In the genomic region with DNA sequence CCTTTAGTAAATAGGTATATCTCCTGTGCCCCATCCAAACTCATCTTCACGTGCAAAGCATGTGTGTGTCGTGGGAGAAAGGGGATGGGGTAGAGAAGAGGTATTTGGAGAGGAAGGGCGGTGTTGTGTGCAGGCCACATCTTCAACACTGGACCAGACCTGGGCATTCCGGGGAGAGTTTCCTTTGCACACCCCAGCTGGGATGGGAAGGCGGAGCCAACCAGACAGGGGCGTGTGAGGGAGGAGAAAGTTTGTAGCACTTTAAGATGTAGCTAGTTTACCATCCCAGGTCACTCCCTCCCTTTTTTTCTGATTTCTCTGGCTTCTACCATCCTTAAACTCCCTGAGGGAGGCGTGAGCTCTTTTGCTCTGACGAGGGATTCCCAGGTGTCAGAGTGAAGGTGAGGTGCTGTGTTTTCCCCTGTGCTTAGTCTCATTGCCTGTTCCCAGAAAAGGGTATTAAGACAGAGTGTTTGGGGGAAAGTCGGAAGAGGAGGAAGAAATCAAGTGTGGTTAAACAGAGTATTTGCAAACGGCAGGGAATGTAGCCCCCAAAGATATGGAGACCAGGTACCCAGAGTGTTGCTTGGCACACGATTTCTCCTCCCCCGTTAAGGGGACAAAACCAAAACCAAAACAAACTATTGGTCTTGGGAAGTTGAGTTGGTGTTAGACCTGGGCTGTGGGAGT, we compare ENCODE assay signal across 9 cellular contexts. TPM values are rescaled to one million over a fixed set of nuclear protein-coding genes. Genes with fewer than 3 reads are reported as not detected.
DNase-seq lines count a peak whose midpoint lies in the region; ATAC-seq, FAIRE-seq and TF ChIP-seq lines count a peak whose summit lies in the region.
"Had no signal": no experiment of that assay in that cellular context is flagged by ENCODE, and none has a peak within 500 bp of the region (broad histone marks: within the 10 kb centered on the region; RNA-seq: fewer than 3 reads in every experiment).

No MANE protein-coding gene starts in this region.

- peaks cover 0 to 3% of the 10 kb centered on the region in 2 experiments for H4K20me1 ChIP-seq in H1 (replicated peaks in 1 of 2; ENCODE audit: control insufficient read depth in 1 of 2, insufficient read depth in 2 of 2, low read length in 2 of 2)

- H3K27ac ChIP-seq in HUES6 (ENCODE audit: low read depth, low read length) (no peak overlapping the region), H1 (ENCODE audit: low read depth, low read length) (no peak overlapping the region), ovary (peak overlapping the region; percentile 63 to 91)

- H3K4ac ChIP-seq in H1 (replicated peaks; ENCODE audit: insufficient read length, low read depth, low read length), result no peak overlapping the region

- H2AK5ac ChIP-seq in H1 (ENCODE audit: low read depth, low read length), result no peak overlapping the region

- H3K23me2 ChIP-seq in H1 (ENCODE audit: low read depth, low read length), result peaks cover 14% of the 10 kb centered on the region

- H3K14ac ChIP-seq in H1 (ENCODE audit: insufficient read length), result no peak overlapping the region

- no peak overlapping the region for H2BK15ac ChIP-seq in H1 (ENCODE audit: low read length)

- H3K36me3 ChIP-seq in HUES6 (ENCODE audit: control insufficient read depth, insufficient read depth, low read length), result no peaks in the 10 kb centered on the region
- H3K36me3 ChIP-seq in H1 (ENCODE audit: control insufficient read depth in 2 of 4, insufficient read depth in 4 of 4, low read length in 3 of 4), result no peaks in the 10 kb centered on the region
- no peaks in the 10 kb centered on the region for H3K36me3 ChIP-seq in ovary

- H2BK12ac ChIP-seq in H1 (ENCODE audit: low read depth, low read length), result peak overlapping the region; percentile 79; the same call in 1 of the 2 replicates

- no peak for TF ChIP-seq RAD21 in H1 (IDR thresholded peaks at IDR 0.05 in 1 of 2, conservative IDR thresholded peaks at IDR 0.05 in 1 of 2; ENCODE audit: low read depth in 2 of 2, low read length in 2 of 2)

- no peak overlapping the region for H2BK120ac ChIP-seq in H1 (replicated peaks; ENCODE audit: low read depth, low read length)

- peaks cover 20% of the 10 kb centered on the region for H3K27me3 ChIP-seq in HUES6 (ENCODE audit: control insufficient read depth, insufficient read depth, low read length)
- peaks cover 0 to 11% (median 8%) of the 10 kb centered on the region in 4 experiments; a peak in 5 of 7 replicates for H3K27me3 ChIP-seq in H1 (replicated peaks in 1 of 4; ENCODE audit: control insufficient read depth in 3 of 4, extremely low read depth in 1 of 4, insufficient read depth in 3 of 4, low read length in 3 of 4)
- H3K27me3 ChIP-seq in ovary, result no peaks in the 10 kb centered on the region

- H2BK20ac ChIP-seq in H1 (ENCODE audit: low read length), result no peak overlapping the region

- no peak overlapping the region for H3K4me3 Mint-ChIP-seq in activated naive CD4-positive, alpha-beta T cell treated with anti-CD3 and anti-CD28 coated beads, Interleukin-2, amount 10 ng/mL, durations not matched to agents 7 days and 5 days

- H4K91ac ChIP-seq in H1 (replicated peaks; ENCODE audit: insufficient read length, low read length), result no peak overlapping the region

- peaks cover 4% of the 10 kb centered on the region for H3K4me1 Mint-ChIP-seq in activated naive CD4-positive, alpha-beta T cell treated with anti-CD3 and anti-CD28 coated beads, Interleukin-2, amount 10 ng/mL, durations not matched to agents 7 days and 5 days

- TF ChIP-seq CTCF in H1 (IDR thresholded peaks at IDR 0.05; ENCODE audit: control extremely low read depth in 1 of 3, insufficient read depth in 1 of 3, low read depth in 1 of 3, low read length in 3 of 3) (no peak), ovary (IDR thresholded peaks at IDR 0.05) (no peak)

- no peak overlapping the region; the same call in 1 of the 2 replicates for H3K18ac ChIP-seq in H1 (ENCODE audit: extremely low read depth, low read length)

- 5% methylated on average over 11 of the region's 12 CpGs; no CpG with 5 or more reads in 1 of the 2 experiments for WGBS in H1 (ENCODE audit: extremely low coverage in 1 of 2, insufficient coverage in 1 of 2, insufficient read length in 1 of 2, insufficient replicate concordance in 2 of 2, low coverage in 1 of 2, low lambda C conversion rate in 2 of 2, missing lambda C conversion rate in 1 of 2), 2 experiments
- 11 to 16% (median 13%) methylated on average over 12 of the region's 12 CpGs for WGBS in ovary, 3 donors

- H3K27ac Mint-ChIP-seq in activated naive CD4-positive, alpha-beta T cell treated with anti-CD3 and anti-CD28 coated beads, Interleukin-2, amount 10 ng/mL, durations not matched to agents 7 days and 5 days, result no peak overlapping the region

- CTCF ChIA-PET in H1 (lab: Charles Lee; ENCODE audit: partially characterized antibody), result interaction anchor here (0.6 to 2.2 kb wide), 8 partner anchors 10 to 703 kb away, joined by 3 to 9 read pairs (median 3); no protein-coding TSS in a partner anchor
- CTCF ChIA-PET in activated naive CD4-positive, alpha-beta T cell treated with anti-CD3 and anti-CD28 coated beads, Interleukin-2, amount 10 ng/mL, durations not matched to agents 7 days and 5 days (lab: Charles Lee), result interaction anchor here (0.5 to 1.2 kb wide), 2 partner anchors 531 to 625 kb away, joined by 3 to 4 read pairs; no protein-coding TSS in a partner anchor

- TF ChIP-seq EP300 in H1 (IDR thresholded peaks at IDR 0.05; ENCODE audit: borderline replicate concordance in 1 of 2, low read depth in 2 of 2, low read length in 2 of 2), result no peak
- TF ChIP-seq EP300 in ovary (IDR thresholded peaks at IDR 0.05), result no peak

- H3K27me3 Mint-ChIP-seq in activated naive CD4-positive, alpha-beta T cell treated with anti-CD3 and anti-CD28 coated beads, Interleukin-2, amount 10 ng/mL, durations not matched to agents 7 days and 5 days, result peaks cover 40% of the 10 kb centered on the region

- DNase-seq in DMS 273 treated with DMSO at 0.1 percent for 48 hours (lab: John Stamatoyannopoulos, UW), result peak; percentile 59
- peak in 1 of 2 experiments; percentile 59 for DNase-seq in H1 (ENCODE audit: low read depth in 1 of 2, low spot score in 2 of 2)
- peak; percentile 63 to 68 (median 65) for DNase-seq in ovary
- no peak for DNase-seq in activated naive CD4-positive, alpha-beta T cell treated with anti-CD3 and anti-CD28 coated beads, Interleukin-2, amount 10 ng/mL, durations not matched to agents 7 days and 5 days

- H3K56ac ChIP-seq in H1 (replicated peaks; ENCODE audit: insufficient read length, low read depth, low read length), result no peak overlapping the region

- peak overlapping the region; percentile 54 for H2BK5ac ChIP-seq in H1 (ENCODE audit: low read depth, low read length)

- H4K8ac ChIP-seq in H1 (ENCODE audit: extremely low read depth, insufficient read depth, low read length), result no peak overlapping the region

- H3K4me1 ChIP-seq in HUES6 (ENCODE audit: control insufficient read depth, insufficient read depth, low read length) (peaks cover 33% of the 10 kb centered on the region), H1 (replicated peaks in 1 of 4; ENCODE audit: control insufficient read depth in 3 of 4, insufficient read depth in 4 of 4, low read length in 3 of 4) (peaks cover 4 to 20% (median 9%) of the 10 kb centered on the region in 4 experiments; a peak in 5 of 7 replicates), ovary (ENCODE audit: insufficient read depth) (peaks cover 6% of the 10 kb centered on the region)

- intact Hi-C loops in ovary (cut with DNase I), result loop anchor here in 3 of 4 donors (5.0 to 10.0 kb wide), 3 partner anchors 152 to 530 kb away; no protein-coding TSS in a partner anchor

- POLR2A ChIA-PET in H1 (lab: Charles Lee; ENCODE audit: partially characterized antibody), result interaction anchor here (1.2 kb wide), 2 partner anchors 30 to 32 kb away, joined by 3 to 4 read pairs; no protein-coding TSS in a partner anchor

- H3K9ac ChIP-seq in HUES6 (ENCODE audit: low read length) (peak overlapping the region; percentile 12), H1 (replicated peaks in 1 of 4; ENCODE audit: extremely low read depth in 1 of 4, low read depth in 3 of 4, low read length in 3 of 4) (peak overlapping the region in 3 of 4 experiments; percentile 16 to 49 (median 31); a peak in 2 of 7 replicates)

- ATAC-seq in HG02981 (IDR thresholded peaks at IDR 0.05; ENCODE audit: unreplicated experiment), result no peak
- ATAC-seq in HG03175 (IDR thresholded peaks at IDR 0.05; ENCODE audit: unreplicated experiment), result no peak
- no peak for ATAC-seq in GM21619 (IDR thresholded peaks at IDR 0.05; ENCODE audit: unreplicated experiment)

- H3K9me3 ChIP-seq in HUES6 (ENCODE audit: control insufficient read depth, insufficient read depth, low read depth, low read length), result no peaks in the 10 kb centered on the region
- no peaks in the 10 kb centered on the region for H3K9me3 ChIP-seq in H1 (ENCODE audit: insufficient read depth in 2 of 2, low read depth in 1 of 2, low read length in 1 of 2)
- no peaks in the 10 kb centered on the region for H3K9me3 ChIP-seq in ovary

- TF ChIP-seq POLR2A in H1 (IDR thresholded peaks at IDR 0.05; ENCODE audit: control extremely low read depth in 1 of 2, low read depth in 2 of 2, low read length in 2 of 2) (no peak), ovary (IDR thresholded peaks at IDR 0.05) (no peak)

- H3K9me3 Mint-ChIP-seq in activated naive CD4-positive, alpha-beta T cell treated with anti-CD3 and anti-CD28 coated beads, Interleukin-2, amount 10 ng/mL, durations not matched to agents 7 days and 5 days, result no peaks in the 10 kb centered on the region

- 0 out of 2 replicates have a peak overlapping the region, but pooled peaks have one; percentile 35 for H2AFZ ChIP-seq in H1 (ENCODE audit: low read length)

- peaks cover 0 to 22% of the 10 kb centered on the region in 2 experiments; a peak in 3 of 4 replicates for H3K79me2 ChIP-seq in H1 (ENCODE audit: control insufficient read depth in 1 of 2, insufficient read depth in 2 of 2, low read length in 2 of 2)

- H3K4me3 ChIP-seq in HUES6 (ENCODE audit: low read depth, low read length) (peak overlapping the region; percentile 83), H1 (ENCODE audit: extremely low read depth in 1 of 4, insufficient read depth in 2 of 4, low read depth in 3 of 4, low read length in 4 of 4) (peak overlapping the region; percentile 40 to 93 (median 54)), ovary (peak overlapping the region; percentile 72)

- peak overlapping the region; percentile 81 to 97 for H3K4me2 ChIP-seq in H1 (ENCODE audit: insufficient read depth in 1 of 2, low read depth in 2 of 2, low read length in 2 of 2)

- no peaks in the 10 kb centered on the region for H3K79me1 ChIP-seq in H1 (ENCODE audit: low read depth, low read length)

- no peak overlapping the region for H3K23ac ChIP-seq in H1 (ENCODE audit: insufficient read length)

- peak overlapping the region; percentile 24 for H4K5ac ChIP-seq in H1 (ENCODE audit: insufficient read length, low read depth, low read length)

- FAIRE-seq in H1 (lab: Jason Lieb, UNC), result peak; percentile 28
- FAIRE-seq: TTC549 had no signal

- peaks cover 6% of the 10 kb centered on the region for H3K36me3 Mint-ChIP-seq in activated naive CD4-positive, alpha-beta T cell treated with anti-CD3 and anti-CD28 coated beads, Interleukin-2, amount 10 ng/mL, durations not matched to agents 7 days and 5 days

RNA-seq across cellular contexts. Expression of gene SETBP1, which starts 1.6 kb away (rescaled TPM):
- total RNA-seq in H1 (2021; fragmentation: NEBNext Ultra II Directional; extraction: Animal tissue kit (Norgen Biotek cat#: 25700)), result 4.6 and 6.5 TPM in 2 replicates
- 1.8 and 2.0 TPM in 2 replicates for polyA plus RNA-seq in H1 (2011; rRNA removed)
- 1.7 TPM for polyA plus RNA-seq in H1 (2011; cell fraction: cytosol; rRNA removed)
- 5.8 TPM for polyA plus RNA-seq in H1 (2011; cell fraction: nucleus; rRNA removed)
- polyA plus RNA-seq in H1 (2012, experiment 1 of 2), result 1.6 to 2.1 TPM (median 1.8 TPM) in 4 replicates
- polyA plus RNA-seq in H1 (2012, experiment 2 of 2), result 0.30 TPM
- polyA plus RNA-seq in H1 (2013, experiment 1 of 2), result 1.2 TPM
- 1.3 TPM for polyA plus RNA-seq in H1 (2013, experiment 2 of 2)
- polyA minus RNA-seq in H1 (2011; rRNA and poly(A)+ RNA removed), result 8.7 and 8.9 TPM in 2 replicates
- 3.9 TPM for polyA minus RNA-seq in H1 (2011; cell fraction: cytosol; rRNA and poly(A)+ RNA removed)
- 29.7 TPM for polyA minus RNA-seq in H1 (2011; cell fraction: nucleus; rRNA and poly(A)+ RNA removed)
- total RNA-seq in ovary, result 10 to 100 TPM; 23.0 to 53.7 (median 33.3) TPM
- 10 to 100 TPM in 1 of 2 donors, 1 to 10 TPM in 1; 7.8 to 12.9 TPM for polyA plus RNA-seq in ovary

Comparison
In these comparisons a context has a peak if more than half of its experiments do, and no peak if none do; other contexts are left out.
1. H3K27ac ChIP-seq: peak in ovary (2 of 2); none in HUES6 (single experiment) and H1 (single experiment).
2. Peak in every context shown above with its lines, with median percentiles within 50 percentile points of each other: H3K4me3 ChIP-seq.